34 cellular contexts compared by ENCODE assay signal in the genomic region with DNA sequence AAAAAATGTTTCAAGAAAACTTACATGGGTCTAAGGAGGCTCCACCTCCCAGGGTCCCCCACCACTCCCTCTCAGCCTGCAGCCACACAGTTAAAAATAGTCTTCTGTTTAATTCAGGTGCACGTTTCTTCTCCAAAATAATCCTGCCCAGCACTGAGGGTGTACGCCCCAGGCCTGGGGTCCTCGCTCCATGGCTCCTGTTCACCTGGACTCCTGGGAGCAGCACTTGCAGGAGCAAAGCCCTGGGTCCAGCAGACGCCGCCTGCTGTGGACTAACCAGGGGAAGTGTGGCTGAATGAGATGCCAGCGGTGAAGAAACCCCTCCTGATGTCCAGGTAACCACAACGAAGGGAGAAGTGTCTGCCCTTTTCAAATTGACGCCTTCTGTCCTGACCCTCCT. TPM values are rescaled to one million over a fixed set of nuclear protein-coding genes. Genes with fewer than 3 reads are reported as not detected.
"Had no signal": no experiment of that assay in that cellular context is flagged by ENCODE, and none has a peak within 500 bp of the region (broad histone marks: within the 10 kb centered on the region; RNA-seq: fewer than 3 reads in every experiment).

No MANE protein-coding gene starts in this region.

- DNase-seq: activated CD4-positive, alpha-beta T cell treated with anti-CD3 and anti-CD28 coated beads for 48 hours; activated CD4-positive, alpha-beta T cell treated with anti-CD3 and anti-CD28 coated beads, Interleukin-2, amount 50 U/mL, for 48 hours; activated T-cell treated with anti-CD3 and anti-CD28 coated beads, Interleukin-2, amount 50 U/mL, for 48 hours; cortex of kidney; effector memory CD8-positive, alpha-beta T cell; heart left ventricle; hypothalamus; naive thymus-derived CD8-positive, alpha-beta T cell; retina; sigmoid colon; SK-N-SH; small intestine; stimulated activated CD4-positive, alpha-beta T cell treated with anti-CD3 and anti-CD28 coated beads, Interleukin-4, amount 100 ng/mL, for 24 hours; stimulated activated naive CD8-positive, alpha-beta T cell treated with anti-CD3 and anti-CD28 coated beads, Interleukin-15, amount 100 ng/mL, for 72 hours; substantia nigra; SW 1271; T-helper 9 cell; thyroid gland; WERI-Rb-1 had no signal

- H3K4me3 Mint-ChIP-seq: activated naive CD4-positive, alpha-beta T cell treated with anti-CD3 and anti-CD28 coated beads, Interleukin-2, amount 50 U/mL, for 24 hours; brain; effector memory CD8-positive, alpha-beta T cell; mesothelial cell of epicardium; stimulated activated memory B cell treated with anti-CD40 and anti-IgM and Interleukin-4, amounts not matched to agents 10 μg/mL and 1 μg/mL and 100 μg/mL, for 72 hours; T-helper 1 cell treated with Interleukin-12 subunit alpha and Interleukin-12 subunit beta and Interleukin-4 antibody, amounts not matched to agents 30 μg/mL and 1 μg/mL, for 36 hours had no signal

- ATAC-seq: activated CD4-positive, CD25-positive, alpha-beta regulatory T cell treated with anti-CD3 and anti-CD28 coated beads, Interleukin-2, amount 50 U/mL, for 24 hours; effector memory CD8-positive, alpha-beta T cell; heart left ventricle; naive thymus-derived CD8-positive, alpha-beta T cell; stimulated activated memory B cell treated with anti-CD40 and anti-IgM and Interleukin-4, amounts not matched to agents 10 μg/mL and 1 μg/mL and 100 μg/mL, for 72 hours had no signal

- H3K9me3 Mint-ChIP-seq: activated naive CD4-positive, alpha-beta T cell treated with anti-CD3 and anti-CD28 coated beads, Interleukin-2, amount 50 U/mL, for 24 hours; activated T-helper 2 cell treated with anti-CD3 and anti-CD28 coated beads, Interferon-gamma antibody, Interleukin-2, Interleukin-4, amounts not matched to agents 10 μg/mL and 5 μg/mL and 100 μg/mL, durations not matched to agents 14 hours and 24 hours and 36 hours; effector memory CD8-positive, alpha-beta T cell; mesothelial cell of epicardium; stimulated activated memory B cell treated with anti-CD40 and anti-IgM and Interleukin-4, amounts not matched to agents 10 μg/mL and 1 μg/mL and 100 μg/mL, for 72 hours; stimulated activated naive CD8-positive, alpha-beta T cell treated with anti-CD3 and anti-CD28 coated beads, Interleukin-15, amount 100 ng/mL, for 72 hours; T-helper 1 cell treated with Interleukin-12 subunit alpha and Interleukin-12 subunit beta and Interleukin-4 antibody, amounts not matched to agents 30 μg/mL and 1 μg/mL, for 36 hours had no signal

- H3K4me1 Mint-ChIP-seq: activated naive CD4-positive, alpha-beta T cell treated with anti-CD3 and anti-CD28 coated beads, Interleukin-2, amount 50 U/mL, for 24 hours; brain; mesothelial cell of epicardium; stimulated activated memory B cell treated with anti-CD40 and anti-IgM and Interleukin-4, amounts not matched to agents 10 μg/mL and 1 μg/mL and 100 μg/mL, for 72 hours; stimulated activated naive CD8-positive, alpha-beta T cell treated with anti-CD3 and anti-CD28 coated beads, Interleukin-15, amount 100 ng/mL, for 72 hours had no signal

- H3K27ac Mint-ChIP-seq: activated T-helper 2 cell treated with anti-CD3 and anti-CD28 coated beads, Interferon-gamma antibody, Interleukin-2, Interleukin-4, amounts not matched to agents 10 μg/mL and 5 μg/mL and 100 μg/mL, durations not matched to agents 14 hours and 24 hours and 36 hours; brain; effector memory CD8-positive, alpha-beta T cell; mesothelial cell of epicardium; stimulated activated memory B cell treated with anti-CD40 and anti-IgM and Interleukin-4, amounts not matched to agents 10 μg/mL and 1 μg/mL and 100 μg/mL, for 72 hours; T-helper 1 cell treated with Interleukin-12 subunit alpha and Interleukin-12 subunit beta and Interleukin-4 antibody, amounts not matched to agents 30 μg/mL and 1 μg/mL, for 36 hours had no signal

- H3K36me3 Mint-ChIP-seq: activated naive CD4-positive, alpha-beta T cell treated with anti-CD3 and anti-CD28 coated beads, Interleukin-2, amount 50 U/mL, for 24 hours; brain; mesothelial cell of epicardium; stimulated activated memory B cell treated with anti-CD40 and anti-IgM and Interleukin-4, amounts not matched to agents 10 μg/mL and 1 μg/mL and 100 μg/mL, for 72 hours had no signal

RNA-seq across cellular contexts. Expression of a gene that starts 41.3 kb away (rescaled TPM):
- total RNA-seq: cardiac muscle cell, endothelial cell of umbilical vein, fibroblast of lung, fibroblast of villous mesenchyme, kidney epithelial cell, mesothelial cell of epicardium, osteocyte had no signal

RNA-seq across cellular contexts. Expression of a gene that starts 41.5 kb away (rescaled TPM):
- total RNA-seq: activated T-helper 2 cell treated with anti-CD3 and anti-CD28 coated beads, Interferon-gamma antibody, Interleukin-2, Interleukin-4, amounts not matched to agents 10 μg/mL and 5 μg/mL and 100 μg/mL, durations not matched to agents 14 hours and 24 hours and 36 hours; cardiac muscle cell; endothelial cell of umbilical vein; fibroblast of lung; fibroblast of villous mesenchyme; kidney epithelial cell; lower leg skin; mesothelial cell of epicardium; naive thymus-derived CD8-positive, alpha-beta T cell; osteocyte; prostate gland had no signal

RNA-seq across cellular contexts. Expression of a gene that starts 58.9 kb away (rescaled TPM):
- total RNA-seq: cardiac muscle cell, endothelial cell of umbilical vein, fibroblast of lung, fibroblast of villous mesenchyme, mesothelial cell of epicardium, osteocyte had no signal
